In the genomic region with DNA sequence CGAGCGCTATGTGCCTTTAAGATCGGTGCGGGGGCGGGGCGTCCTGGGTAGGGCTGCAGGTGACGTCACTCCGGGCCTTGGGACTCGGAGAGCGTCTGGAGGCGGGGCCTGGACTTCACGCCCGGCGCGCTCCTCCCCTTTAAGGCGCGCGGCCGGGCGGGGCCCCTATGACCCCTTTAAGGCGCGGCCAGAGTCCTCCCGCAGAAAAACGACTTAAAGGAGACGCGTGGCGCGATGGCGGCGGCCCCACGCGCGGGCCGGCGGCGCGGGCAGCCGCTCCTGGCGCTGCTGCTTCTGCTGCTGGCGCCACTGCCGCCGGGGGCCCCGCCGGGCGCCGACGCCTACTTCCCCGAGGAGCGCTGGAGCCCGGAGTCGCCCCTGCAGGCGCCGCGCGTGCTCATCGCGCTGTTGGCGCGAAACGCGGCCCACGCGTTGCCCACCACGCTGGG, we compare ENCODE assay signal across 8 cellular contexts. TPM values are rescaled to one million over a fixed set of nuclear protein-coding genes. Genes with fewer than 3 reads are reported as not detected.
DNase-seq lines count a peak whose midpoint lies in the region; ATAC-seq and TF ChIP-seq lines count a peak whose summit lies in the region.

A gene (plus strand): TSS at position 170 of the 449 bp plus-strand sequence. CDS start 65 bp downstream, at position 235.

- peaks cover 23% of the 10 kb centered on the region for H3K4me1 Mint-ChIP-seq in activated T-cell treated with anti-CD3 and anti-CD28 coated beads, Interleukin-2, amount 50 U/mL, for 24 hours (ENCODE audit: low read depth)

- DNase-seq in DMS 273 (lab: John Stamatoyannopoulos, UW; ENCODE audit: unreplicated experiment) = peak; percentile 99
- peak; percentile 51 for DNase-seq in Panc1 (ENCODE audit: low read depth, low spot score)
- peak; percentile 98 for DNase-seq in activated T-cell treated with anti-CD3 and anti-CD28 coated beads, Interleukin-2, amount 50 U/mL, for 24 hours
- DNase-seq in erythroblast (lab: John Stamatoyannopoulos, UW) = peak; percentile 98 to 99
- peak; percentile 100 for DNase-seq in stimulated activated CD8-positive, alpha-beta memory T cell treated with anti-CD3 and anti-CD28 coated beads, Interleukin-4, amount 100 ng/mL, for 48 hours

- peak within 1 kb of the TSS; percentile 87 for H3K27ac Mint-ChIP-seq in activated T-cell treated with anti-CD3 and anti-CD28 coated beads, Interleukin-2, amount 50 U/mL, for 24 hours

- peak; percentile 60 for ATAC-seq in GM21717 (IDR thresholded peaks at IDR 0.05; ENCODE audit: unreplicated experiment)
- peak; percentile 98 for ATAC-seq in Panc1

- in situ Hi-C loops in Panc1 (cut with HindIII; ENCODE audit: low pct_unique_long_range_greater_than_20kb, low sequenced_read_pairs) = no loop called here

- H3K36me3 Mint-ChIP-seq in activated T-cell treated with anti-CD3 and anti-CD28 coated beads, Interleukin-2, amount 50 U/mL, for 24 hours (ENCODE audit: low read depth) = peaks cover 38% of the 10 kb centered on the region

- H2AFZ ChIP-seq in KMS-11 (ENCODE audit: low read depth) = peak within 1 kb of the TSS; percentile 95

- intact Hi-C loops in Panc1 (cut with micrococcal nuclease; ENCODE audit: unreplicated experiment) = no loop called here

- TF ChIP-seq POLR2A in erythroblast (IDR thresholded peaks at IDR 0.05; ENCODE audit: low read length) = peak; percentile 73

- peaks cover 13% of the 10 kb centered on the region for H3K4me1 ChIP-seq in KMS-11 (ENCODE audit: low read depth, poor library complexity, severe bottlenecking)
- peaks cover 7% of the 10 kb centered on the region; the same call in 1 of the 2 replicates for H3K4me1 ChIP-seq in Panc1 (ENCODE audit: control insufficient read depth, insufficient read depth, low read length)
- H3K4me1 ChIP-seq in mucosa of stomach (ENCODE audit: control insufficient read depth, insufficient read depth, low read length) = peaks cover 15% of the 10 kb centered on the region

- peaks cover 18% of the 10 kb centered on the region; the same call in 1 of the 2 replicates for H3K79me2 ChIP-seq in KMS-11 (ENCODE audit: insufficient read depth, low read depth)

- H3K27ac ChIP-seq in KMS-11 (peak within 1 kb of the TSS; percentile 39), Panc1 (ENCODE audit: low read length) (peak within 1 kb of the TSS; percentile 79)

- H3K36me3 ChIP-seq in KMS-11 (ENCODE audit: insufficient read depth) (no peaks in the 10 kb centered on the region), Panc1 (ENCODE audit: control insufficient read depth, insufficient read depth, low read length) (peaks cover 3% of the 10 kb centered on the region), mucosa of stomach (ENCODE audit: control insufficient read depth, insufficient read depth, low read length) (peaks cover 12% of the 10 kb centered on the region)

- peak within 1 kb of the TSS; percentile 90 for H3K4me3 Mint-ChIP-seq in activated T-cell treated with anti-CD3 and anti-CD28 coated beads, Interleukin-2, amount 50 U/mL, for 24 hours

- POLR2A ChIA-PET in Panc1 (lab: Charles Lee) = no interaction called here

- H3K27me3 Mint-ChIP-seq in activated T-cell treated with anti-CD3 and anti-CD28 coated beads, Interleukin-2, amount 50 U/mL, for 24 hours = no peaks in the 10 kb centered on the region

- H3K4me2 ChIP-seq in KMS-11 = peak within 1 kb of the TSS; percentile 83

- CTCF ChIA-PET in Panc1 (lab: Charles Lee) = no interaction called here

- H3K27me3 ChIP-seq in KMS-11 (ENCODE audit: insufficient read depth, low read depth) (peaks cover 6% of the 10 kb centered on the region), Panc1 (ENCODE audit: control insufficient read depth, insufficient read depth, low read length) (no peaks in the 10 kb centered on the region), mucosa of stomach (ENCODE audit: control insufficient read depth, insufficient read depth, low read length) (no peaks in the 10 kb centered on the region)

- H3K9me3 Mint-ChIP-seq in activated T-cell treated with anti-CD3 and anti-CD28 coated beads, Interleukin-2, amount 50 U/mL, for 24 hours = no peaks in the 10 kb centered on the region

- H3K4me3 ChIP-seq in KMS-11 (IDR thresholded peaks at IDR 0.05; ENCODE audit: insufficient read depth, low read depth, low read length) (no peak within 1 kb of the TSS), Panc1 (ENCODE audit: low read depth in 2 of 2, low read length in 2 of 2) (peak within 1 kb of the TSS; percentile 73 to 74), mucosa of stomach (ENCODE audit: low read length) (peak within 1 kb of the TSS; percentile 58)

- TF ChIP-seq CTCF in KMS-11 (conservative IDR thresholded peaks at IDR 0.05; ENCODE audit: low read depth, low read length) = no peak
- TF ChIP-seq CTCF in Panc1 (IDR thresholded peaks at IDR 0.05) = no peak

- H3K9me3 ChIP-seq in Panc1 (ENCODE audit: control insufficient read depth, insufficient read depth, low read depth, low read length) (no peaks in the 10 kb centered on the region), mucosa of stomach (ENCODE audit: control insufficient read depth, low read length) (no peaks in the 10 kb centered on the region)

- H3K9ac ChIP-seq in KMS-11 (peak within 1 kb of the TSS; percentile 85), mucosa of stomach (ENCODE audit: low read length) (peak within 1 kb of the TSS; percentile 78)

- no peaks in the 10 kb centered on the region for H4K20me1 ChIP-seq in KMS-11 (ENCODE audit: insufficient read depth)

- no TSS peak for BruUV-seq in Panc1 (replicated peaks; lab: Mats Ljungman, UMichigan)

RNA-seq across cellular contexts. Expression of the gene that starts here (rescaled TPM):
- total RNA-seq in Panc1 (2021; ENCODE audit: unreplicated experiment) = 97.2 TPM
- 90.7 TPM for polyA plus RNA-seq in Panc1 (2012; ENCODE audit: insufficient read length)
